Comparison of ENCODE assay signal across 17 cellular contexts in the genomic region with DNA sequence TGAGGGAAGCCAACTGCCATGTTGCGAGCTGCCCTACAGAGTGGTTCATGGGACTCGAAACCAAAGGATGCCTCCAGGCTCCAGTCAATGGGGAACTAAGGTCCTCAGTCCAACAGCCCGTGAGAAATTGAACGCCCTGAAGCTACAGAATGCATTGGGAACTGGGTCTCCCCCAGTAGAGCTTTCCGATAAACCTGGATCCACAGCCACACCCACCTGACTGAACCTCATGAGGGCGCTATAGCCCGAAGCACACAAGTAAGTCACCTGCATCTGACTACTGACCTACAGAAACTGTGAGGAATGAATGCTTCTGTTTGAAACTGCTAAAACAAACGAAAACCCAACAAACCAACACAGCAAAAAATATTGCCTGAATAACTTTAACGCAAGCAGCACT.
"Had no signal": no experiment of that assay in that cellular context is flagged by ENCODE, and none has a peak within 500 bp of the region (broad histone marks: within the 10 kb centered on the region; RNA-seq: fewer than 3 reads in every experiment).

No MANE protein-coding gene starts in this region.

- DNase-seq: activated CD4-positive, alpha-beta memory T cell treated with anti-CD3 and anti-CD28 coated beads, Interleukin-2, amount 10 ng/mL, durations not matched to agents 7 days and 5 days; activated CD4-positive, alpha-beta T cell treated with anti-CD3 and anti-CD28 coated beads for 36 hours; activated naive CD4-positive, alpha-beta T cell treated with Interleukin-2 at 50 U/mL for 16 hours; activated T-cell treated with anti-CD3 and anti-CD28 coated beads, Interleukin-2, amount 50 U/mL, for 1 hour; foreskin melanocyte; glutamatergic neuron; hippocampal formation; kidney; stimulated activated naive CD4-positive, alpha-beta T cell; thyroid gland had no signal

- H3K4me3 Mint-ChIP-seq: activated CD4-positive, alpha-beta memory T cell treated with anti-CD3 and anti-CD28 coated beads, Interleukin-2, amount 10 ng/mL, durations not matched to agents 7 days and 5 days; activated CD4-positive, alpha-beta T cell treated with anti-CD3 and anti-CD28 coated beads for 36 hours; activated T-helper 17 cell treated with anti-CD3 and anti-CD28 coated beads, Interleukin-2, amount 50 U/mL, for 72 hours; brain; mesothelial cell of epicardium; natural killer cell treated with Interleukin-12 subunit alpha and Interleukin-12 subunit beta and Interleukin-15 and Interleukin-18, amount 100 ng/mL, for 72 hours; WTC11 had no signal

- H3K27me3 Mint-ChIP-seq: activated CD4-positive, alpha-beta memory T cell treated with anti-CD3 and anti-CD28 coated beads, Interleukin-2, amount 10 ng/mL, durations not matched to agents 7 days and 5 days; natural killer cell treated with Interleukin-12 subunit alpha and Interleukin-12 subunit beta and Interleukin-15 and Interleukin-18, amount 100 ng/mL, for 72 hours had no signal

- H3K27ac Mint-ChIP-seq: activated CD4-positive, alpha-beta memory T cell treated with anti-CD3 and anti-CD28 coated beads, Interleukin-2, amount 10 ng/mL, durations not matched to agents 7 days and 5 days; activated CD4-positive, alpha-beta T cell treated with anti-CD3 and anti-CD28 coated beads for 36 hours; activated T-helper 17 cell treated with anti-CD3 and anti-CD28 coated beads, Interleukin-2, amount 50 U/mL, for 72 hours; mesothelial cell of epicardium; natural killer cell treated with Interleukin-12 subunit alpha and Interleukin-12 subunit beta and Interleukin-15 and Interleukin-18, amount 100 ng/mL, for 72 hours; WTC11 had no signal

- H3K27ac ChIP-seq: thyroid gland had no signal

- H3K36me3 Mint-ChIP-seq: brain; mesothelial cell of epicardium; natural killer cell treated with Interleukin-12 subunit alpha and Interleukin-12 subunit beta and Interleukin-15 and Interleukin-18, amount 100 ng/mL, for 72 hours had no signal

- ATAC-seq: activated T-helper 17 cell treated with anti-CD3 and anti-CD28 coated beads, Interleukin-2, amount 50 U/mL, for 72 hours; left lobe of liver; natural killer cell treated with Interleukin-12 subunit alpha and Interleukin-12 subunit beta and Interleukin-15 and Interleukin-18, amount 100 ng/mL, for 72 hours; WTC11 had no signal

- H3K4me1 Mint-ChIP-seq: activated CD4-positive, alpha-beta memory T cell treated with anti-CD3 and anti-CD28 coated beads, Interleukin-2, amount 10 ng/mL, durations not matched to agents 7 days and 5 days; activated T-helper 17 cell treated with anti-CD3 and anti-CD28 coated beads, Interleukin-2, amount 50 U/mL, for 72 hours; mesothelial cell of epicardium; WTC11 had no signal

- H3K27me3 ChIP-seq: thyroid gland had no signal

- H3K4me3 ChIP-seq: lung, thyroid gland had no signal

- H3K36me3 ChIP-seq: thyroid gland had no signal
